ENCODE assay signal across 18 cellular contexts in the genomic region with DNA sequence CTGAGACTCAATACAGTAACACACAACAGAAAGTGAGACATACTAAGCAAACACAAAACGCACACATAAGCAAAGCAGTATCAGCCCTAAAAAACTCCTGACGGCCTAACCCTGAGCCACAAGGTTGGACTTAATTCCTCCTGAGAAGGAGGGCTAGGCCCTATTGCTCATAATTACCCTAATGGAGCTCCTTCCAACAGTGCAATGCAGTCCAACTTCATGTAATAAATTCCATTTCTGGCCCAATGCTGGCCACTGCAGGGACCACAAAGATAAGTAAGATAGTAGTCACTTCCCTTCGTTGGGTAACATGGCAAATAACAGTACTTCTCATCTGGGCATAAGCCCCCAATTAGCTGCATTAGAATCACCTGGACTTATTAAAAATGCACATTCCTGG. TPM values are rescaled to one million over a fixed set of nuclear protein-coding genes. Genes with fewer than 3 reads are reported as not detected.
DNase-seq lines count a peak whose midpoint lies in the region; TF ChIP-seq lines count a peak whose summit lies in the region.
"Had no signal": no experiment of that assay in that cellular context is flagged by ENCODE, and none has a peak within 500 bp of the region (broad histone marks: within the 10 kb centered on the region; RNA-seq: fewer than 3 reads in every experiment).

No MANE protein-coding gene starts in this region.

- no peak for DNase-seq in activated naive CD8-positive, alpha-beta T cell treated with anti-CD3 and anti-CD28 coated beads for 36 hours
- DNase-seq in M059J (ENCODE audit: low read depth), result peak; percentile 9
- peak; percentile 4 for DNase-seq in choroid plexus epithelial cell (ENCODE audit: low read depth)
- no peak for DNase-seq in cardiac septum (ENCODE audit: low spot score)
- no peak for DNase-seq in DMS 273 treated with DMSO at 0.1 percent for 48 hours (lab: John Stamatoyannopoulos, UW)
- no peak for DNase-seq in SKM-1 (lab: John Stamatoyannopoulos, UW; ENCODE audit: unreplicated experiment)
- DNase-seq in AML-193 (lab: John Stamatoyannopoulos, UW), result no peak
- DNase-seq: CD4-positive, CD25-positive, alpha-beta regulatory T cell; H7; Kasumi-1; NCI-H1048; NCI-H2107; NCI-H226; NCI-H526 treated with DMSO at 0.1 percent for 48 hours; SK-N-SH had no signal

- H3K4me1 Mint-ChIP-seq in activated naive CD8-positive, alpha-beta T cell (ENCODE audit: low read depth), result peaks cover 53% of the 10 kb centered on the region
- H3K4me1 Mint-ChIP-seq in activated naive CD8-positive, alpha-beta T cell treated with anti-CD3 and anti-CD28 coated beads for 36 hours, result peaks cover 39% of the 10 kb centered on the region

- H3K4me3 Mint-ChIP-seq in activated naive CD8-positive, alpha-beta T cell, result no peak overlapping the region
- H3K4me3 Mint-ChIP-seq in activated naive CD8-positive, alpha-beta T cell treated with anti-CD3 and anti-CD28 coated beads for 36 hours, result no peak overlapping the region

- H3K27ac Mint-ChIP-seq in activated naive CD8-positive, alpha-beta T cell, result peak overlapping the region; percentile 28
- no peak overlapping the region for H3K27ac Mint-ChIP-seq in activated naive CD8-positive, alpha-beta T cell treated with anti-CD3 and anti-CD28 coated beads for 36 hours
- H3K27ac Mint-ChIP-seq: CD4-positive, CD25-positive, alpha-beta regulatory T cell had no signal

- H3K4me3 ChIP-seq in choroid plexus epithelial cell (ENCODE audit: low read depth, low read length), result no peak overlapping the region

- intact Hi-C loops in cardiac septum (cut with DNase I), result no loop called here

- no peaks in the 10 kb centered on the region for H3K9me3 Mint-ChIP-seq in activated naive CD8-positive, alpha-beta T cell (ENCODE audit: low read depth)
- H3K9me3 Mint-ChIP-seq in activated naive CD8-positive, alpha-beta T cell treated with anti-CD3 and anti-CD28 coated beads for 36 hours, result no peaks in the 10 kb centered on the region

- peaks cover 27% of the 10 kb centered on the region for H3K36me3 Mint-ChIP-seq in activated naive CD8-positive, alpha-beta T cell
- H3K36me3 Mint-ChIP-seq in activated naive CD8-positive, alpha-beta T cell treated with anti-CD3 and anti-CD28 coated beads for 36 hours, result peaks cover 22% of the 10 kb centered on the region

- no peak for TF ChIP-seq CTCF in choroid plexus epithelial cell (conservative IDR thresholded peaks at IDR 0.05; ENCODE audit: low read depth, low read length)

- H3K27me3 Mint-ChIP-seq in activated naive CD8-positive, alpha-beta T cell, result no peaks in the 10 kb centered on the region
- no peaks in the 10 kb centered on the region for H3K27me3 Mint-ChIP-seq in activated naive CD8-positive, alpha-beta T cell treated with anti-CD3 and anti-CD28 coated beads for 36 hours
- H3K27me3 Mint-ChIP-seq: CD4-positive, CD25-positive, alpha-beta regulatory T cell had no signal

RNA-seq across cellular contexts. Expression of a gene that starts 4.2 kb away (rescaled TPM):
- total RNA-seq in activated naive CD8-positive, alpha-beta T cell treated with anti-CD3 and anti-CD28 coated beads for 36 hours, result 10 to 100 TPM; 43.3 to 44.2 TPM
- total RNA-seq in M059J (2014; rRNA removed; shearing (Covaris generic)), result 23.5 and 31.5 TPM in 2 replicates
- total RNA-seq in cardiac septum, result 49.3 TPM

RNA-seq across cellular contexts. Expression of a gene that starts 47.5 kb away (rescaled TPM):
- total RNA-seq in activated naive CD8-positive, alpha-beta T cell treated with anti-CD3 and anti-CD28 coated beads for 36 hours, result not detected
- total RNA-seq in M059J (2014; rRNA removed; shearing (Covaris generic)), result not detected in 2 replicates
- 0.48 TPM for total RNA-seq in cardiac septum
- total RNA-seq: A172; CD4-positive, CD25-positive, alpha-beta regulatory T cell; H7; T-helper 1 cell treated with Interleukin-12 subunit alpha and Interleukin-12 subunit beta and Interleukin-4 antibody, amounts not matched to agents 30 ng/mL and 1 ng/mL, for 36 hours had no signal

Comparison
In these comparisons a context has a peak if more than half of its experiments do, and no peak if none do; other contexts are left out.
1. DNase-seq: peak in M059J (single experiment) and choroid plexus epithelial cell (single experiment); none in activated naive CD8-positive, alpha-beta T cell treated with anti-CD3 and anti-CD28 coated beads for 36 hours (single experiment), cardiac septum (single experiment), DMS 273 treated with DMSO at 0.1 percent for 48 hours (single experiment), SKM-1 (single experiment) and AML-193 (0 of 2).